Comparison of ENCODE assay signal across 24 cellular contexts in the genomic region with DNA sequence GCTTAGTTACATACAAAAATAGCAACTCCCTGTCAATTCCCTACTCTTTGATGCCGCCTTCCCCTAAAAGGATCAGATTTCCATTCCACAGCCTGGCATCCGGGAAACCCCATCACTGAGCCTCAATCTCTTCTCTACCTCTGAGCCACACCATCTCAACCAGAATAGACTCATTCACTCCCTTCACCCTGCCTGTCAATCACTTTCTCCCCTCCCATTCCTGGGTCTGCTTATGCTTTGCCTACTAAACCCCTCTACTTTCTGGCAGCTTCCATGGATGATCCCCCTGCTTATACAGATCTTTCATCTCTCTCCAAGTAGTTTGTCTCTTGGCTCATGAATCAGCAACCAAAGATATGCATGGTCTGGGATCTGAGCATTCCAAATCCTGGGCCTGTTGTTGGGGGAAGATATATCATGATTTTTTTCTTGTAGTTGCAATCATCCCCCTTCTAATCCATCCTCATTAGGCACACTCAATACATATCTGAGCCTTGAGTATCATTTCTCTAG. TPM values are rescaled to one million over a fixed set of nuclear protein-coding genes. Genes with fewer than 3 reads are reported as not detected.
A peak's percentile ranks its signal among the peaks of the same experiment; 100 is the strongest.
DNase-seq lines count a peak whose midpoint lies in the region; ATAC-seq and TF ChIP-seq lines count a peak whose summit lies in the region.
"Had no signal": no experiment of that assay in that cellular context is flagged by ENCODE, and none has a peak within 500 bp of the region (broad histone marks: within the 10 kb centered on the region; RNA-seq: fewer than 3 reads in every experiment).

No MANE protein-coding gene starts in this region.

- whole genome bisulfite sequencing in GM23248 (ENCODE audit: low coverage in 1 of 2, low lambda C conversion rate in 2 of 2, missing lambda C conversion rate in 2 of 2), 2 experiments, result 58 to 59% methylated on average over 2 of the region's 2 CpGs

- peaks cover 4% of the 10 kb centered on the region for H3K27me3 Mint-ChIP-seq in brain
- H3K27me3 Mint-ChIP-seq in nephron progenitor cell (ENCODE audit: low read depth, poor library complexity), result peaks cover 8% of the 10 kb centered on the region
- H3K27me3 Mint-ChIP-seq: activated B cell treated with CpG ODN at 0.5 μM for 24 hours; activated CD8-positive, alpha-beta T cell treated with anti-CD3 and anti-CD28 coated beads for 36 hours; CD4-positive, alpha-beta memory T cell had no signal

- H3K4me1 Mint-ChIP-seq in brain, result peaks cover 51% of the 10 kb centered on the region
- peaks cover 44% of the 10 kb centered on the region for H3K4me1 Mint-ChIP-seq in nephron progenitor cell

- in situ Hi-C loops in GM23248 (cut with MboI), result no loop called here

- no peaks in the 10 kb centered on the region for H3K9me2 ChIP-seq in GM23248 (ENCODE audit: insufficient read depth)

- H3F3A ChIP-seq in GM23248 (ENCODE audit: insufficient read depth), result no peaks in the 10 kb centered on the region

- H3K27ac ChIP-seq in GM23248, result no peak overlapping the region
- H3K27ac ChIP-seq: SK-N-MC, suprapubic skin had no signal

- no peaks in the 10 kb centered on the region for H3K36me3 ChIP-seq in GM23248 (ENCODE audit: low read depth)
- H3K36me3 ChIP-seq: suprapubic skin, vagina had no signal

- peaks cover 18% of the 10 kb centered on the region for H3K4me1 ChIP-seq in GM23248 (ENCODE audit: insufficient read depth)

- H3K9ac ChIP-seq in GM23248, result no peak overlapping the region

- H4K20me1 ChIP-seq in GM23248 (ENCODE audit: insufficient read depth), result no peaks in the 10 kb centered on the region

- no peak overlapping the region for H2AFZ ChIP-seq in GM23248

- TF ChIP-seq CTCF in AG10803 (conservative IDR thresholded peaks at IDR 0.05; ENCODE audit: low read length) (no peak), brain (conservative IDR thresholded peaks at IDR 0.05) (no peak), nephron progenitor cell (IDR thresholded peaks at IDR 0.05) (no peak)

- ATAC-seq in GM19324 (IDR thresholded peaks at IDR 0.05; ENCODE audit: low FRiP score, unreplicated experiment) (no peak), HG02798 (IDR thresholded peaks at IDR 0.05; ENCODE audit: poor library complexity, unreplicated experiment) (no peak)
- ATAC-seq: activated CD8-positive, alpha-beta T cell treated with anti-CD3 and anti-CD28 coated beads for 36 hours; left lobe of liver had no signal

- peaks cover 0 to 9% (median 0%) of the 10 kb centered on the region in 5 experiments for H3K9me3 Mint-ChIP-seq in brain
- peaks cover 45% of the 10 kb centered on the region for H3K9me3 Mint-ChIP-seq in nephron progenitor cell
- H3K9me3 Mint-ChIP-seq: activated B cell treated with CpG ODN at 0.5 μM for 24 hours; activated CD8-positive, alpha-beta T cell treated with anti-CD3 and anti-CD28 coated beads for 36 hours; CD4-positive, alpha-beta memory T cell had no signal

- DNase-seq in AG10803 (ENCODE audit: low read depth), result peak; percentile 22
- DNase-seq in GM23248, result peak; percentile 19
- no peak for DNase-seq in nephron progenitor cell
- no peak for DNase-seq in C1 segment of cervical spinal cord (lab: John Stamatoyannopoulos, UW)
- DNase-seq in NCI-H1436 (lab: John Stamatoyannopoulos, UW), result no peak
- DNase-seq: activated B cell treated with CpG ODN at 0.5 μM for 24 hours; activated CD8-positive, alpha-beta T cell treated with anti-CD3 and anti-CD28 coated beads for 36 hours; CD4-positive, alpha-beta memory T cell; endodermal cell; glutamatergic neuron; H9; NCI-H510A; NK-92 treated with Interleukin-12 subunit alpha and Interleukin-12 subunit beta, amount 100 ng/mL, for 24 hours; nucleus accumbens; retina; stimulated activated CD4-positive, alpha-beta T cell treated with anti-CD3 and anti-CD28 coated beads, Interleukin-15, amount 100 ng/mL, for 24 hours; T1000 had no signal

- no peak overlapping the region for H3K4me2 ChIP-seq in GM23248 (ENCODE audit: unreplicated experiment)

- H3K36me3 Mint-ChIP-seq in brain, result no peaks in the 10 kb centered on the region
- H3K36me3 Mint-ChIP-seq in nephron progenitor cell (ENCODE audit: low read depth), result peaks cover 7% of the 10 kb centered on the region
- H3K36me3 Mint-ChIP-seq: CD4-positive, alpha-beta memory T cell had no signal

- peak overlapping the region; percentile 89 to 95 (median 91) for H3K4me3 Mint-ChIP-seq in brain
- peak overlapping the region; percentile 89 for H3K4me3 Mint-ChIP-seq in nephron progenitor cell
- H3K4me3 Mint-ChIP-seq: H9 had no signal

- H3K27ac Mint-ChIP-seq in brain, result peak overlapping the region; percentile 66 to 97 (median 92)
- peak overlapping the region; percentile 71 for H3K27ac Mint-ChIP-seq in nephron progenitor cell
- H3K27ac Mint-ChIP-seq: activated B cell treated with CpG ODN at 0.5 μM for 24 hours; activated CD8-positive, alpha-beta T cell treated with anti-CD3 and anti-CD28 coated beads for 36 hours; endodermal cell; H9 had no signal

- no peak overlapping the region for H3K4me3 ChIP-seq in AG10803 (ENCODE audit: low read length)
- H3K4me3 ChIP-seq in GM23248, result no peak overlapping the region
- H3K4me3 ChIP-seq: SK-N-MC, suprapubic skin, vagina had no signal

- H3K9me3 ChIP-seq in GM23248 (ENCODE audit: low read depth), result no peaks in the 10 kb centered on the region
- H3K9me3 ChIP-seq: suprapubic skin, vagina had no signal

- no peaks in the 10 kb centered on the region for H3K27me3 ChIP-seq in GM23248 (replicated peaks; ENCODE audit: insufficient read depth)
- H3K27me3 ChIP-seq: suprapubic skin, vagina had no signal

- no peaks in the 10 kb centered on the region for H3K79me2 ChIP-seq in GM23248 (ENCODE audit: insufficient read depth)

RNA-seq across cellular contexts. Expression of a gene that starts 2.6 kb away (rescaled TPM):
- 1.9 and 2.3 TPM in 2 replicates for total RNA-seq in GM23248 (2014; rRNA removed; shearing (Covaris generic))
- polyA plus RNA-seq in GM23248 (2016; fragmentation: Nextera tagmentation; extraction: Ambion mirVana) (0.05 and 0.11 TPM in 2 replicates), brain (ENCODE audit: insufficient read depth, low read depth, low replicate concordance) (2.8 TPM)

RNA-seq across cellular contexts. Expression of a gene that starts 27.5 kb away (rescaled TPM):
- total RNA-seq in GM23248 (2014; rRNA removed; shearing (Covaris generic)), result 0.22 TPM in 1 of 2 replicates, not detected in the other
- polyA plus RNA-seq in GM23248 (2016; fragmentation: Nextera tagmentation; extraction: Ambion mirVana) (not detected in 2 replicates), brain (ENCODE audit: insufficient read depth, low read depth, low replicate concordance) (not detected)
- total RNA-seq: CD4-positive, alpha-beta memory T cell; left lobe of liver; vagina had no signal

Comparison
In these comparisons a context has a peak if more than half of its experiments do, and no peak if none do; other contexts are left out.
1. DNase-seq: peak in AG10803 (single experiment) and GM23248 (single experiment); none in nephron progenitor cell (single experiment), C1 segment of cervical spinal cord (0 of 14) and NCI-H1436 (single experiment).